1 cellular context compared by ENCODE assay signal in the genomic region with DNA sequence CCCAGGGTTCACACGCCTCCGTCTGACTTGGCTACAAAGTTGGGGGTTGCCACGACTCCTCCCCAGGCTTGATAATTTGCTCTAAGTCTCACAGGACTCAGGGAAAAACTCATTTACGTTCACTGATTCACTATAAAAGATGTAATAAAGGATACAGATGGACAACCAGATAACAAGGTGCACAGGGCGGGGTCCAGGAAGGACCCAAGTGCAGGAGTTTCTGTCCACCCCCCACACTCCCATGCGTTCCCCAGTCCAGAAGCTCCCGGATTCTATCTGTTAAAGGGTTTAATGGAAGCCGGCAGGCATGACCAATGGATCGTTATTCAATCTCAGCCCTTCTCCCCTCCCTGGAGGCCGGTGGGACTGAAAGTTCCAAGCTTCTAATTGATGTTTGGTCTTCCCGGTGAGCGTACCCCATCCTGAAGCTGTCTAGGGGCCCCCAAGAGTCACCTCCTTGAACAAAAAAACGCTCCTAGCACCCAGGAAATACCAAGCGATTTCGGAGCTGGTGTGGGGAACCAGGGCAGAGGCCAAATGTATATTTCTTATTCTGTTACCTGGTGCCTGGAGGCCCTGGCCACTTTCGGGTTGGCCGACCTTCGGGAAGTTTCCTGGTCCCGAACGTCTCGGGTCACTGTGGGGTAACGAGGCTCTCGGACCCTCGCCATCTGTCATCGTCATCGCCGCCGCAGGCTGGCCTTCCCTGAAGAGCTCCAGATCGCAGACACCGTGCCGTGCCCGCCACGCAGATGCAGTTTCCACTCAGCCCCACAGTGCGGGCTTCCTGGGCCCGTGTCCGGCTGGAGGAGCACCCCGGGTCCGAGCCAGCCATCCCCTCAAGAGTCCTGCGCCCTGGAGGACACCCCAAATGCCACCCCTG.
TF ChIP-seq lines count a peak whose summit lies in the region.

No MANE protein-coding gene starts in this region.

TF ChIP-seq in HepG2, 621 proteins besides CTCF, POLR2A, EP300 and RAD21:
- TF ChIP-seq ZNF674 (CRISPR knock-in tag; IDR thresholded peaks at IDR 0.05; ENCODE audit: low read depth) (no peak), GATAD1 (CRISPR knock-in tag; IDR thresholded peaks at IDR 0.05) (no peak), ZNF234 (CRISPR knock-in tag; conservative IDR thresholded peaks at IDR 0.05) (no peak), SRSF9 (IDR thresholded peaks at IDR 0.05; ENCODE audit: borderline replicate concordance, insufficient read depth, low read depth, low read length, poor library complexity, severe bottlenecking) (no peak), GPN1 (CRISPR knock-in tag; IDR thresholded peaks at IDR 0.05; ENCODE audit: borderline replicate concordance) (no peak), ZFP41 (CRISPR knock-in tag; IDR thresholded peaks at IDR 0.05; ENCODE audit: borderline replicate concordance) (no peak), ZNF317 (CRISPR knock-in tag; IDR thresholded peaks at IDR 0.05) (no peak)
